ENCODE assay signal across 26 cellular contexts in genomic region chr2:98419977-98420725, GRCh38.
"Had no signal": no experiment of that assay in that cellular context is flagged by ENCODE, and none has a peak within 500 bp of the region (broad histone marks: within the 10 kb centered on the region; RNA-seq: fewer than 3 reads in every experiment).

No MANE protein-coding gene starts in this region.

- H3K27ac ChIP-seq: ascending aorta, brain microvascular endothelial cell, epithelial cell of prostate, neural progenitor cell, thyroid gland, upper lobe of right lung had no signal

- DNase-seq: activated CD4-positive, alpha-beta T cell treated with anti-CD3 and anti-CD28 coated beads for 1 hour; activated CD4-positive, alpha-beta T cell treated with anti-CD3 and anti-CD28 coated beads, Interleukin-2, amount 50 U/mL, for 1 hour; activated CD8-positive, alpha-beta T cell treated with anti-CD3 and anti-CD28 coated beads, Interleukin-2, amount 10 ng/mL, durations not matched to agents 7 days and 5 days; activated gamma-delta T cell treated with Interleukin-2 at 50 U/mL for 16 hours; brain microvascular endothelial cell; foreskin melanocyte; glutamatergic neuron; islet precursor cell; left colon; naive thymus-derived CD8-positive, alpha-beta T cell; posterior cingulate gyrus; stimulated activated CD4-positive, alpha-beta T cell treated with anti-CD3 and anti-CD28 coated beads, Interleukin-12 subunit alpha, Interleukin-12 subunit beta, amount 100 ng/mL, for 4 hours; substantia nigra; T-helper 1 cell; thyroid gland; upper lobe of right lung had no signal

- H3K4me2 ChIP-seq: neural progenitor cell had no signal

- H3K9ac ChIP-seq: neural progenitor cell had no signal

- H3K4me3 Mint-ChIP-seq: activated CD8-positive, alpha-beta T cell treated with anti-CD3 and anti-CD28 coated beads, Interleukin-2, amount 10 ng/mL, durations not matched to agents 7 days and 5 days; activated naive CD4-positive, alpha-beta T cell treated with anti-CD3 and anti-CD28 coated beads, Interleukin-2, amount 50 U/mL, for 24 hours; activated T-helper 1 cell treated with anti-CD3 and anti-CD28 coated beads, Interleukin-12 subunit alpha, Interleukin-12 subunit beta, Interleukin-2, Interleukin-4 antibody, amounts not matched to agents 30 ng/mL and 10 ng/mL and 1 ng/mL, durations not matched to agents 14 hours and 24 hours and 36 hours; central memory CD8-positive, alpha-beta T cell; mesothelial cell of epicardium; naive thymus-derived CD8-positive, alpha-beta T cell; neural progenitor cell; stimulated activated naive CD8-positive, alpha-beta T cell treated with anti-CD3 and anti-CD28 coated beads, Interleukin-15, Interleukin-2, amounts not matched to agents 100 ng/mL and 50 ng/mL, for 24 hours had no signal

- H2AFZ ChIP-seq: neural progenitor cell had no signal

- FAIRE-seq: colon, TTC549 had no signal

- H3K27me3 Mint-ChIP-seq: activated naive CD4-positive, alpha-beta T cell treated with anti-CD3 and anti-CD28 coated beads, Interleukin-2, amount 50 U/mL, for 24 hours; central memory CD8-positive, alpha-beta T cell; naive thymus-derived CD8-positive, alpha-beta T cell; stimulated activated naive CD8-positive, alpha-beta T cell treated with anti-CD3 and anti-CD28 coated beads, Interleukin-15, Interleukin-2, amounts not matched to agents 100 ng/mL and 50 ng/mL, for 24 hours had no signal

- H3K36me3 ChIP-seq: ascending aorta, brain microvascular endothelial cell, neural progenitor cell, thyroid gland, upper lobe of right lung had no signal

- H3K9me3 ChIP-seq: thyroid gland had no signal

- H3K4me3 ChIP-seq: ascending aorta, neural progenitor cell, thyroid gland, upper lobe of right lung had no signal

- H3K4me1 Mint-ChIP-seq: activated naive CD4-positive, alpha-beta T cell treated with anti-CD3 and anti-CD28 coated beads, Interleukin-2, amount 50 U/mL, for 24 hours; central memory CD8-positive, alpha-beta T cell; mesothelial cell of epicardium had no signal

- H3K27ac Mint-ChIP-seq: activated CD8-positive, alpha-beta T cell treated with anti-CD3 and anti-CD28 coated beads, Interleukin-2, amount 10 ng/mL, durations not matched to agents 7 days and 5 days; activated naive CD4-positive, alpha-beta T cell treated with anti-CD3 and anti-CD28 coated beads, Interleukin-2, amount 50 U/mL, for 24 hours; activated T-helper 1 cell treated with anti-CD3 and anti-CD28 coated beads, Interleukin-12 subunit alpha, Interleukin-12 subunit beta, Interleukin-2, Interleukin-4 antibody, amounts not matched to agents 30 ng/mL and 10 ng/mL and 1 ng/mL, durations not matched to agents 14 hours and 24 hours and 36 hours; mesothelial cell of epicardium; neural progenitor cell; stimulated activated naive CD8-positive, alpha-beta T cell treated with anti-CD3 and anti-CD28 coated beads, Interleukin-15, Interleukin-2, amounts not matched to agents 100 ng/mL and 50 ng/mL, for 24 hours had no signal

- H3K27me3 ChIP-seq: ascending aorta, brain microvascular endothelial cell, neural progenitor cell, thyroid gland, upper lobe of right lung had no signal

- H3K4me1 ChIP-seq: ascending aorta, neural progenitor cell, thyroid gland, upper lobe of right lung had no signal

- ATAC-seq: activated CD8-positive, alpha-beta T cell treated with anti-CD3 and anti-CD28 coated beads, Interleukin-2, amount 10 ng/mL, durations not matched to agents 7 days and 5 days; left colon; naive thymus-derived CD8-positive, alpha-beta T cell; upper lobe of right lung had no signal
